ENCODE assay signal across 10 cellular contexts in genomic region chr19:41616785-41617621, GRCh38. TPM values are rescaled to one million over a fixed set of nuclear protein-coding genes. Genes with fewer than 3 reads are reported as not detected.
A peak's percentile ranks its signal among the peaks of the same experiment; 100 is the strongest.
DNase-seq lines count a peak whose midpoint lies in the region; ATAC-seq and TF ChIP-seq lines count a peak whose summit lies in the region.
"Had no signal": no experiment of that assay in that cellular context is flagged by ENCODE, and none has a peak within 500 bp of the region (broad histone marks: within the 10 kb centered on the region; RNA-seq: fewer than 3 reads in every experiment).

No MANE protein-coding gene starts in this region.

- BruUV-seq in Calu3 (replicated peaks; lab: Mats Ljungman, UMichigan): no TSS peak

- H3K4me3 ChIP-seq in Karpas-422 (ENCODE audit: low read length) (no peak overlapping the region), right cardiac atrium (ENCODE audit: low read length) (no peak overlapping the region)

- H3K36me3 ChIP-seq in Karpas-422 (ENCODE audit: insufficient read depth, low read length): no peaks in the 10 kb centered on the region

- H3K27ac ChIP-seq in Karpas-422 (ENCODE audit: low read length) (no peak overlapping the region), right cardiac atrium (ENCODE audit: low read length) (no peak overlapping the region)

- H3K4me2 ChIP-seq in Karpas-422 (ENCODE audit: low read depth, low read length, poor library complexity, severe bottlenecking): no peak overlapping the region

- intact Hi-C loops in Calu3 (cut with micrococcal nuclease; ENCODE audit: unreplicated experiment) (no loop called here), right cardiac atrium (cut with DNase I) (no loop called here)
- intact Hi-C loops in activated CD8-positive, alpha-beta T cell treated with anti-CD3 and anti-CD28 coated beads for 36 hours (cut with micrococcal nuclease): no loop called here

- H3K27me3 ChIP-seq in Karpas-422 (ENCODE audit: low read length) (no peaks in the 10 kb centered on the region), right cardiac atrium (ENCODE audit: control insufficient read depth, insufficient read depth) (no peaks in the 10 kb centered on the region)

- H3K27ac Mint-ChIP-seq in Calu3 (ENCODE audit: unreplicated experiment): no peak overlapping the region
- no peak overlapping the region for H3K27ac Mint-ChIP-seq in activated CD8-positive, alpha-beta T cell treated with anti-CD3 and anti-CD28 coated beads for 36 hours
- H3K27ac Mint-ChIP-seq: activated naive CD8-positive, alpha-beta T cell treated with anti-CD3 and anti-CD28 coated beads, Interleukin-2, amount 50 U/mL, for 24 hours had no signal

- no peaks in the 10 kb centered on the region for H3K4me1 Mint-ChIP-seq in Calu3 (ENCODE audit: low read depth, unreplicated experiment)
- H3K4me1 Mint-ChIP-seq in activated CD8-positive, alpha-beta T cell treated with anti-CD3 and anti-CD28 coated beads for 36 hours (ENCODE audit: low read depth): no peaks in the 10 kb centered on the region
- H3K4me1 Mint-ChIP-seq: activated naive CD8-positive, alpha-beta T cell treated with anti-CD3 and anti-CD28 coated beads, Interleukin-2, amount 50 U/mL, for 24 hours had no signal

- peaks cover 100% of the 10 kb centered on the region for H3K27me3 Mint-ChIP-seq in Calu3 (ENCODE audit: unreplicated experiment)
- peaks cover 18% of the 10 kb centered on the region for H3K27me3 Mint-ChIP-seq in activated CD8-positive, alpha-beta T cell treated with anti-CD3 and anti-CD28 coated beads for 36 hours

- ATAC-seq in activated CD8-positive, alpha-beta T cell treated with anti-CD3 and anti-CD28 coated beads for 36 hours: no peak
- ATAC-seq in GM19324 (IDR thresholded peaks at IDR 0.05; ENCODE audit: low FRiP score, unreplicated experiment) (no peak), right cardiac atrium (no peak), HG03135 (IDR thresholded peaks at IDR 0.05; ENCODE audit: unreplicated experiment) (no peak)
- ATAC-seq: activated naive CD8-positive, alpha-beta T cell treated with anti-CD3 and anti-CD28 coated beads, Interleukin-2, amount 50 U/mL, for 24 hours had no signal

- DNase-seq in Calu3 (peak; percentile 47), Karpas-422 (peak; percentile 48), kidney glomerular epithelial cell (lab: John Stamatoyannopoulos, UW) (peak; percentile 2), right cardiac atrium (no peak)
- peak; percentile 10 for DNase-seq in activated CD8-positive, alpha-beta T cell treated with anti-CD3 and anti-CD28 coated beads for 36 hours
- no peak for DNase-seq in stimulated activated CD4-positive, alpha-beta T cell treated with anti-CD3 and anti-CD28 coated beads, Interleukin-4, amount 100 ng/mL, for 4 hours
- DNase-seq: activated naive CD8-positive, alpha-beta T cell treated with anti-CD3 and anti-CD28 coated beads, Interleukin-2, amount 50 U/mL, for 24 hours; NCI-H2029 had no signal

- H4K20me1 ChIP-seq in Karpas-422 (ENCODE audit: insufficient read depth, low read depth, low read length): no peaks in the 10 kb centered on the region

- H3K9me2 ChIP-seq in Karpas-422 (replicated peaks; ENCODE audit: insufficient read depth, low read length): no peaks in the 10 kb centered on the region

- no peak overlapping the region for H2AFZ ChIP-seq in Karpas-422 (ENCODE audit: low read length)

- no peaks in the 10 kb centered on the region for H3K36me3 Mint-ChIP-seq in Calu3 (ENCODE audit: insufficient read depth, unreplicated experiment)
- H3K36me3 Mint-ChIP-seq in activated CD8-positive, alpha-beta T cell treated with anti-CD3 and anti-CD28 coated beads for 36 hours (ENCODE audit: low read depth): no peaks in the 10 kb centered on the region

- H3K79me2 ChIP-seq in Karpas-422 (ENCODE audit: low read length): no peaks in the 10 kb centered on the region

- POLR2A ChIA-PET in activated CD8-positive, alpha-beta T cell treated with anti-CD3 and anti-CD28 coated beads for 36 hours (lab: Charles Lee): no interaction called here

- CTCF ChIA-PET in Calu3 (lab: Charles Lee): no interaction called here
- CTCF ChIA-PET in activated CD8-positive, alpha-beta T cell treated with anti-CD3 and anti-CD28 coated beads for 36 hours (lab: Charles Lee): no interaction called here

- no peak overlapping the region for H3K4me3 Mint-ChIP-seq in Calu3 (ENCODE audit: low read depth, unreplicated experiment)
- H3K4me3 Mint-ChIP-seq in activated CD8-positive, alpha-beta T cell treated with anti-CD3 and anti-CD28 coated beads for 36 hours: no peak overlapping the region
- H3K4me3 Mint-ChIP-seq: activated naive CD8-positive, alpha-beta T cell treated with anti-CD3 and anti-CD28 coated beads, Interleukin-2, amount 50 U/mL, for 24 hours had no signal

- H3K9me3 Mint-ChIP-seq in Calu3 (ENCODE audit: low read depth, unreplicated experiment): no peaks in the 10 kb centered on the region
- no peaks in the 10 kb centered on the region for H3K9me3 Mint-ChIP-seq in activated CD8-positive, alpha-beta T cell treated with anti-CD3 and anti-CD28 coated beads for 36 hours
- H3K9me3 Mint-ChIP-seq: activated naive CD8-positive, alpha-beta T cell treated with anti-CD3 and anti-CD28 coated beads, Interleukin-2, amount 50 U/mL, for 24 hours had no signal

- H3K9me3 ChIP-seq in Karpas-422 (ENCODE audit: low read length): no peaks in the 10 kb centered on the region
- H3K9me3 ChIP-seq in right cardiac atrium (ENCODE audit: control insufficient read depth, low read length): no peaks in the 10 kb centered on the region

- H3K4me1 ChIP-seq in Karpas-422 (ENCODE audit: low read length) (no peaks in the 10 kb centered on the region), right cardiac atrium (ENCODE audit: control insufficient read depth, insufficient read depth, low read length) (no peaks in the 10 kb centered on the region)

- no peak for TF ChIP-seq CTCF in Calu3 (IDR thresholded peaks at IDR 0.05; ENCODE audit: unreplicated experiment)
- no peak for TF ChIP-seq CTCF in activated CD8-positive, alpha-beta T cell treated with anti-CD3 and anti-CD28 coated beads for 36 hours (IDR thresholded peaks at IDR 0.05)

- 38% methylated on average over 9 of the region's 9 CpGs for WGBS in right cardiac atrium

- no peak overlapping the region for H3K9ac ChIP-seq in Karpas-422 (ENCODE audit: low read length)

RNA-seq across cellular contexts. Expression of gene CEACAM4, which starts 9.9 kb away (rescaled TPM):
- total RNA-seq in Calu3 (2022) (not detected in 2 replicates), right cardiac atrium (under 1 TPM; 0.25 to 0.62 (median 0.32) TPM)
- not detected in 2 replicates for total RNA-seq in Karpas-422 (2014; rRNA removed; shearing (Covaris generic); ENCODE audit: low replicate concordance)
- total RNA-seq in activated CD8-positive, alpha-beta T cell treated with anti-CD3 and anti-CD28 coated beads for 36 hours: not detected
- 0.16 TPM for polyA plus RNA-seq in right cardiac atrium

RNA-seq across cellular contexts. Expression of gene CEACAM21, which starts 41.0 kb away (rescaled TPM):
- total RNA-seq in Calu3 (2022): not detected in 2 replicates
- not detected in 2 replicates for total RNA-seq in Karpas-422 (2014; rRNA removed; shearing (Covaris generic); ENCODE audit: low replicate concordance)
- total RNA-seq in activated CD8-positive, alpha-beta T cell treated with anti-CD3 and anti-CD28 coated beads for 36 hours: 10 to 100 TPM; 17.7 to 19.8 TPM
- 1 to 10 TPM in 2 of 4 donors, under 1 TPM in 2; 0.65 to 1.6 (median 1.2) TPM for total RNA-seq in right cardiac atrium
- polyA plus RNA-seq in right cardiac atrium: 0.36 TPM

Comparison
In these comparisons a context has a peak if more than half of its experiments do, and no peak if none do; other contexts are left out.
1. DNase-seq: peak in Calu3 (single experiment), Karpas-422 (single experiment), activated CD8-positive, alpha-beta T cell treated with anti-CD3 and anti-CD28 coated beads for 36 hours (single experiment) and kidney glomerular epithelial cell (single experiment); none in stimulated activated CD4-positive, alpha-beta T cell treated with anti-CD3 and anti-CD28 coated beads, Interleukin-4, amount 100 ng/mL, for 4 hours (0 of 2) and right cardiac atrium (0 of 3).
2. RNA of gene CEACAM21, which starts 41.0 kb away (total RNA-seq): 17.7 to 19.8 TPM in activated CD8-positive, alpha-beta T cell treated with anti-CD3 and anti-CD28 coated beads for 36 hours; 0.65 to 1.6 TPM in right cardiac atrium, not detected in Calu3 and not detected in Karpas-422; every median in the first group is over 4 times any median in the second.